Comparison of ENCODE assay signal across 8 cellular contexts in the genomic region with DNA sequence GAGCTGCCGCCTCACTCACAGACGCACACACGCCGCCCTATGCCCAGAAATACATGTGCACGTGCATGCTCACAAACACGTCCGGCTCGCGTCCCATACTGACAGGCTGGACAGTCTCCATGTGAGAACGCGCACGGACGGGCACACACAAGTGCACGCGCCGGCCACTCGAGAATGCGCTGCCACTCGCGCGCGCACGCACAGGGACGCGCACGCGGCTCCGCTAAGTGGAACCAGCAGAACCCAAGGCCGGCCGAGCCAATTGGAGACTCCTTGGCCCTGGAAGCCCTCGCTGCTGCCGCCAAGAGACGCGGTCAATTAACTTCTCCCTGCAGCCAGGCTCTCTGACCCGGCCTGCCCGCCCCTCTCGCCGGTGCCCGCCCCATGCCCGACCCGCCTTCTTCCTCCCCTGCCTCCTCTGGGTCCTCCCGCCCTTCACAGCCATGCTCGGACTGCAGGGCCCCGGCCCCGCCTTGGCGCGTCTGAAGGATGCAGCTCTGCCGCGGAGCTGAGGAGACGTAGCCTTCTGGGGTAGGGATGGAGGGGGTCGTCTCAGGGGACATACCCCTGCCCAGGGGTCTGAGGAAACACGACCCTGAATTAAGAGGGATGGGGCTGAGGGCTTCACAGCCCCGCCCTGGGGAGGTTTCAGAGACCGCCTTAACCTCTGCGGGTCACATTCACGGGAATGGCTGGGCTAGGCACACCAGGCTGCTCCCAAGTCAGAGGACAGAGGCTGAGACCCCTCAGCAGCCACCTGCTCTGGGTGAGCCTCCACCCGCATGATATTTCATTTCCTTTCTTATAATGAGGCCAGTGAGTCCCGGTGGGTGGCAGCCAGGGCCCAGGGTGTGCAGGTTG. TPM values are rescaled to one million over a fixed set of nuclear protein-coding genes. Genes with fewer than 3 reads are reported as not detected.
DNase-seq lines count a peak whose midpoint lies in the region; ATAC-seq and TF ChIP-seq lines count a peak whose summit lies in the region.

No MANE protein-coding gene starts in this region.

- H3K9me3 ChIP-seq in liver (ENCODE audit: control insufficient read depth in 4 of 4, low read length in 3 of 4), result no peaks in the 10 kb centered on the region

- 8% methylated on average over 58 of the region's 58 CpGs for WGBS in liver

- H3K9me3 Mint-ChIP-seq in effector memory CD8-positive, alpha-beta T cell, result no peaks in the 10 kb centered on the region
- no peaks in the 10 kb centered on the region for H3K9me3 Mint-ChIP-seq in stimulated activated naive CD8-positive, alpha-beta T cell treated with anti-CD3 and anti-CD28 coated beads, Interleukin-15, amount 100 ng/mL, for 72 hours

- H3K4me3 ChIP-seq in H7 (ENCODE audit: insufficient read depth, low read depth, low read length), result peak overlapping the region; percentile 37
- peak overlapping the region in 2 of 3 donors; percentile 42 to 57 for H3K4me3 ChIP-seq in liver (ENCODE audit: low read depth in 1 of 3, low read length in 3 of 3)

- peak; percentile 82 for DNase-seq in Ammon's horn (ENCODE audit: low spot score)
- peak; percentile 99 for DNase-seq in H7
- DNase-seq in SK-MEL-5 (ENCODE audit: low read depth, low spot score), result peak; percentile 79
- DNase-seq in effector memory CD8-positive, alpha-beta T cell, result no peak
- DNase-seq in stimulated activated naive CD8-positive, alpha-beta T cell treated with anti-CD3 and anti-CD28 coated beads, Interleukin-15, amount 100 ng/mL, for 72 hours, result no peak
- no peak for DNase-seq in NCI-H1694 (lab: John Stamatoyannopoulos, UW)

- peaks cover 33 to 82% of the 10 kb centered on the region in 2 donors for H3K27me3 Mint-ChIP-seq in effector memory CD8-positive, alpha-beta T cell
- H3K27me3 Mint-ChIP-seq in stimulated activated naive CD8-positive, alpha-beta T cell treated with anti-CD3 and anti-CD28 coated beads, Interleukin-15, amount 100 ng/mL, for 72 hours, result peaks cover 77% of the 10 kb centered on the region

- TF ChIP-seq CTCF in liver (IDR thresholded peaks at IDR 0.05; ENCODE audit: low read depth, low read length, missing input control), result no peak

- in situ Hi-C loops in SK-MEL-5 (cut with HindIII; ENCODE audit: low pct_unique_long_range_greater_than_20kb, low sequenced_read_pairs), result no loop called here

- H3K4me1 ChIP-seq in liver (ENCODE audit: control insufficient read depth in 4 of 4, insufficient read depth in 4 of 4, low read length in 3 of 4), result peaks cover 2 to 19% (median 5%) of the 10 kb centered on the region in 4 donors

- peak; percentile 32 for ATAC-seq in effector memory CD8-positive, alpha-beta T cell (replicated peaks)
- peak; percentile 44 for ATAC-seq in stimulated activated naive CD8-positive, alpha-beta T cell treated with anti-CD3 and anti-CD28 coated beads, Interleukin-15, amount 100 ng/mL, for 72 hours
- ATAC-seq in GM21528 (IDR thresholded peaks at IDR 0.05; ENCODE audit: low FRiP score, unreplicated experiment), result no peak

- H3K27me3 ChIP-seq in H7 (ENCODE audit: control insufficient read depth, insufficient read depth, low read length), result peaks cover 40% of the 10 kb centered on the region
- H3K27me3 ChIP-seq in liver (ENCODE audit: control insufficient read depth in 4 of 4, insufficient read depth in 4 of 4, low read length in 3 of 4), result no peaks in the 10 kb centered on the region

- peaks cover 0 to 12% of the 10 kb centered on the region in 2 donors for H3K4me1 Mint-ChIP-seq in effector memory CD8-positive, alpha-beta T cell (ENCODE audit: low read depth in 2 of 2)
- peaks cover 10% of the 10 kb centered on the region for H3K4me1 Mint-ChIP-seq in stimulated activated naive CD8-positive, alpha-beta T cell treated with anti-CD3 and anti-CD28 coated beads, Interleukin-15, amount 100 ng/mL, for 72 hours

- peak overlapping the region; percentile 54 to 60 for H3K4me3 Mint-ChIP-seq in effector memory CD8-positive, alpha-beta T cell
- peak overlapping the region; percentile 11 to 45 for H3K4me3 Mint-ChIP-seq in stimulated activated naive CD8-positive, alpha-beta T cell treated with anti-CD3 and anti-CD28 coated beads, Interleukin-15, amount 100 ng/mL, for 72 hours

- H3K27ac Mint-ChIP-seq in effector memory CD8-positive, alpha-beta T cell, result no peak overlapping the region
- H3K27ac Mint-ChIP-seq in stimulated activated naive CD8-positive, alpha-beta T cell treated with anti-CD3 and anti-CD28 coated beads, Interleukin-15, amount 100 ng/mL, for 72 hours, result peak overlapping the region in 1 of 2 donors; percentile 31

- H3K27ac ChIP-seq in liver (ENCODE audit: low read depth in 1 of 2, low read length in 2 of 2), result peak overlapping the region in 1 of 2 donors; percentile 6

- peaks cover 8% of the 10 kb centered on the region for H3K36me3 Mint-ChIP-seq in effector memory CD8-positive, alpha-beta T cell (ENCODE audit: insufficient read depth)

- no peaks in the 10 kb centered on the region for H3K36me3 ChIP-seq in H7 (replicated peaks; ENCODE audit: control insufficient read depth, insufficient read depth, low read length)
- H3K36me3 ChIP-seq in liver (ENCODE audit: control insufficient read depth in 4 of 4, insufficient read depth in 3 of 4, low read depth in 1 of 4, low read length in 3 of 4), result no peaks in the 10 kb centered on the region

- H3K9ac ChIP-seq in liver (ENCODE audit: low read depth in 1 of 2, low read length in 2 of 2), result no peak overlapping the region

- no peak for TF ChIP-seq RAD21 in liver (IDR thresholded peaks at IDR 0.05)

TF ChIP-seq in liver, 16 proteins besides CTCF, POLR2A, EP300 and RAD21:
- TF ChIP-seq YY1 (IDR thresholded peaks at IDR 0.05) (no peak), FOXA1 (IDR thresholded peaks at IDR 0.05) (no peak), SP1 (IDR thresholded peaks at IDR 0.05) (no peak), RXRA (IDR thresholded peaks at IDR 0.05) (peak in 1 of 2 donors; percentile 21)

RNA-seq across cellular contexts. Expression of a gene that starts 15.0 kb away (rescaled TPM):
- total RNA-seq in H7 (2014; rRNA removed; shearing (Covaris generic)), result 32.3 and 35.2 TPM in 2 replicates
- total RNA-seq in SK-MEL-5 (2014; rRNA removed; shearing (Covaris generic)), result 0.48 TPM in 1 of 2 replicates, not detected in the other
- 0.13 and 0.14 TPM in 2 replicates for polyA plus RNA-seq in SK-MEL-5 (2015; cell fraction: cytosol; rRNA removed)
- polyA plus RNA-seq in SK-MEL-5 (2015; cell fraction: nucleus; rRNA removed), result 7.0 TPM in 1 of 2 replicates, not detected in the other
- total RNA-seq in liver, result 10 to 100 TPM in 1 of 2 donors, 1 to 10 TPM in 1; 7.2 to 28.4 TPM
- 10 to 100 TPM; 19.8 to 27.4 TPM for polyA plus RNA-seq in liver

RNA-seq across cellular contexts. Expression of a gene that starts 29.3 kb away (rescaled TPM):
- 3.0 and 4.1 TPM in 2 replicates for total RNA-seq in H7 (2014; rRNA removed; shearing (Covaris generic))
- total RNA-seq in SK-MEL-5 (2014; rRNA removed; shearing (Covaris generic)), result not detected in 2 replicates
- polyA plus RNA-seq in SK-MEL-5 (2015; cell fraction: cytosol; rRNA removed), result not detected in 2 replicates
- not detected in 2 replicates for polyA plus RNA-seq in SK-MEL-5 (2015; cell fraction: nucleus; rRNA removed)
- total RNA-seq in liver, result 1 to 10 TPM in 1 of 2 donors, under 1 TPM in 1; 0.51 to 1.3 TPM
- under 1 TPM; 0.76 to 0.86 TPM for polyA plus RNA-seq in liver

Comparison
In these comparisons a context has a peak if more than half of its experiments do, and no peak if none do; other contexts are left out.
1. DNase-seq: peak in Ammon's horn (single experiment), H7 (single experiment) and SK-MEL-5 (single experiment); none in effector memory CD8-positive, alpha-beta T cell (0 of 3), stimulated activated naive CD8-positive, alpha-beta T cell treated with anti-CD3 and anti-CD28 coated beads, Interleukin-15, amount 100 ng/mL, for 72 hours (0 of 2) and NCI-H1694 (single experiment).